In the genomic region with DNA sequence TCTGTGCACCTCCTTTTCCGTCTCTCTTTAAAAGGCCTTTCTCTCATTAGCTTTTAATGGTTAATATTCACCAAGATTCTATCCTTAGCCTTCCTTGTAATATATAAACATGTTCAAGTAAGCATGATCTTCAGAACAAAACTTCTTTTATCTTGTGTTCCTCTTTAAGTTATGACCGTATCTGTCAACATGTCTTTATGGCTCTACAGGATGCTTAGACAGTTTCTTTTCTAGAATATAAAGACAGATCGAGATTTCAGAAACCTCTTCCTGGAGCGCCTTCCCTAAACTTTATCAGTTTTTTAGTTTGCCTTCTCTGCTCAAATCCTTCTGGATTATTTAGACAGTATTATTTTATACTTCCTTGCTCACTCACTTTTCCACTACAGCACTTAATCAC, we compare ENCODE assay signal across 21 cellular contexts. TPM values are rescaled to one million over a fixed set of nuclear protein-coding genes. Genes with fewer than 3 reads are reported as not detected.
A peak's percentile ranks its signal among the peaks of the same experiment; 100 is the strongest.
DNase-seq lines count a peak whose midpoint lies in the region; ATAC-seq, FAIRE-seq and TF ChIP-seq lines count a peak whose summit lies in the region.
"Had no signal": no experiment of that assay in that cellular context is flagged by ENCODE, and none has a peak within 500 bp of the region (broad histone marks: within the 10 kb centered on the region; RNA-seq: fewer than 3 reads in every experiment).

No MANE protein-coding gene starts in this region.

- no peaks in the 10 kb centered on the region for H3K27me3 Mint-ChIP-seq in CD8-positive, alpha-beta T cell (ENCODE audit: low read depth)

- no peak for ATAC-seq in CD8-positive, alpha-beta T cell
- ATAC-seq in GM18861 (IDR thresholded peaks at IDR 0.05; ENCODE audit: unreplicated experiment) = peak; percentile 29
- no peak for ATAC-seq in omental fat pad (ENCODE audit: low FRiP score)
- ATAC-seq: body of pancreas, gastrocnemius medialis, left lobe of liver had no signal

- H3K79me2 ChIP-seq in OCI-LY3 (ENCODE audit: low read length) (peaks cover 84% of the 10 kb centered on the region), endothelial cell of umbilical vein (ENCODE audit: control insufficient read depth, insufficient read depth, low read length) (peaks cover 83% of the 10 kb centered on the region)

- BruUV-seq in endothelial cell of umbilical vein (replicated peaks; lab: Mats Ljungman, UMichigan) = no TSS peak

- dilution Hi-C loops in endothelial cell of umbilical vein (cut with MboI; ENCODE audit: extremely low pct_ligation_motif_present, low sequenced_read_pairs) = no loop called here

- POLR2A ChIA-PET in CD8-positive, alpha-beta T cell (lab: Charles Lee) = no interaction called here
- POLR2A ChIA-PET in endothelial cell of umbilical vein (lab: Charles Lee) = no interaction called here

- no peak overlapping the region for H3K4me3 Mint-ChIP-seq in CD8-positive, alpha-beta T cell

- peak overlapping the region; percentile 91 for H3K4me2 ChIP-seq in OCI-LY3 (ENCODE audit: low read length)
- no peak overlapping the region for H3K4me2 ChIP-seq in endothelial cell of umbilical vein (ENCODE audit: insufficient read depth, low read length)

- H3K27me3 ChIP-seq in CD8-positive, alpha-beta T cell (ENCODE audit: insufficient read depth, low read length) = no peaks in the 10 kb centered on the region
- no peaks in the 10 kb centered on the region for H3K27me3 ChIP-seq in OCI-LY3 (ENCODE audit: low read depth, low read length)
- H3K27me3 ChIP-seq in endothelial cell of umbilical vein (ENCODE audit: control insufficient read depth in 2 of 2, insufficient read depth in 2 of 2, low read length in 2 of 2) = no peaks in the 10 kb centered on the region
- H3K27me3 ChIP-seq: body of pancreas, gastrocnemius medialis had no signal

- H2AFZ ChIP-seq in OCI-LY3 (ENCODE audit: low read depth, low read length) = no peak overlapping the region
- H2AFZ ChIP-seq in endothelial cell of umbilical vein (ENCODE audit: low read depth, low read length) = no peak overlapping the region

- H3K9ac ChIP-seq in OCI-LY3 (ENCODE audit: low read length) (peak overlapping the region; percentile 52), endothelial cell of umbilical vein (replicated peaks; ENCODE audit: extremely low read depth, insufficient read depth, low read length) (peak overlapping the region; percentile 1)

- H3K4me1 ChIP-seq in CD8-positive, alpha-beta T cell (ENCODE audit: insufficient read depth, low read length) = peaks cover 15% of the 10 kb centered on the region
- peaks cover 52% of the 10 kb centered on the region for H3K4me1 ChIP-seq in OCI-LY3 (ENCODE audit: low read length)
- peaks cover 6% of the 10 kb centered on the region for H3K4me1 ChIP-seq in endothelial cell of umbilical vein (ENCODE audit: control insufficient read depth, extremely low read depth, insufficient read depth, low read length)

- DNase-seq in CD8-positive, alpha-beta T cell = no peak
- DNase-seq in endothelial cell of umbilical vein (ENCODE audit: low read depth, low spot score) (no peak), NCI-H524 treated with DMSO at 0.1 percent for 48 hours (lab: John Stamatoyannopoulos, UW) (no peak), omental fat pad (ENCODE audit: low spot score) (no peak), GDM1 (lab: John Stamatoyannopoulos, UW) (no peak), T-helper 9 cell (no peak)
- DNase-seq: activated naive CD4-positive, alpha-beta T cell treated with Interleukin-2 at 50 U/mL for 16 hours; body of pancreas; gastrocnemius medialis; HCEC 1CT; NCI-H146; NCI-H446; NK-92 treated with Interleukin-12 subunit alpha and Interleukin-12 subunit beta, amount 100 ng/mL, for 24 hours; stimulated activated CD4-positive, alpha-beta T cell treated with anti-CD3 and anti-CD28 coated beads, Interleukin-4, amount 100 ng/mL, for 24 hours; stimulated activated CD8-positive, alpha-beta memory T cell treated with anti-CD3 and anti-CD28 coated beads, Interleukin-4, amount 100 ng/mL, for 48 hours; WERI-Rb-1 had no signal

- H3K9me3 Mint-ChIP-seq in CD8-positive, alpha-beta T cell = peaks cover 2% of the 10 kb centered on the region

- no peak overlapping the region for H3K4me3 ChIP-seq in CD8-positive, alpha-beta T cell (ENCODE audit: low read depth, low read length)
- H3K4me3 ChIP-seq in OCI-LY3 (ENCODE audit: low read length) (peak overlapping the region; percentile 71), endothelial cell of umbilical vein (replicated peaks in 1 of 3; ENCODE audit: insufficient read depth in 1 of 3, low read depth in 1 of 3, low read length in 3 of 3) (no peak overlapping the region)
- H3K4me3 ChIP-seq: body of pancreas, gastrocnemius medialis, thoracic aorta had no signal

- CTCF ChIA-PET in CD8-positive, alpha-beta T cell (lab: Charles Lee) = no interaction called here
- CTCF ChIA-PET in endothelial cell of umbilical vein (lab: Charles Lee) = interaction anchor here (0.9 to 1.2 kb wide), 2 partner anchors 13 to 19 kb away, joined by 3 read pairs; no protein-coding TSS in a partner anchor

- H3K4me1 Mint-ChIP-seq in CD8-positive, alpha-beta T cell (ENCODE audit: low read depth) = peaks cover 73% of the 10 kb centered on the region

- peaks cover 18% of the 10 kb centered on the region for H3K36me3 Mint-ChIP-seq in CD8-positive, alpha-beta T cell

- TF ChIP-seq POLR2A in endothelial cell of umbilical vein (IDR thresholded peaks at IDR 0.05; ENCODE audit: low read depth, low read length) = no peak

- intact Hi-C loops in CD8-positive, alpha-beta T cell (cut with DNase I, micrococcal nuclease) = loop anchor here in 1 of 2 experiments (2.0 kb wide), 1 partner anchor 38 kb away; the partner anchor contains the start of gene GLRX2
- intact Hi-C loops in endothelial cell of umbilical vein (cut with micrococcal nuclease) = no loop called here

- H4K20me1 ChIP-seq in OCI-LY3 (ENCODE audit: insufficient read depth, low read length) (peaks cover 9% of the 10 kb centered on the region; the same call in 1 of the 2 replicates), endothelial cell of umbilical vein (replicated peaks; ENCODE audit: control insufficient read depth, extremely low read depth, insufficient read depth, low read length) (peaks cover 4% of the 10 kb centered on the region)

- H3K9me1 ChIP-seq in endothelial cell of umbilical vein (replicated peaks; ENCODE audit: control insufficient read depth, extremely low read depth, insufficient read depth, low read length) = no peaks in the 10 kb centered on the region

- TF ChIP-seq CTCF in CD8-positive, alpha-beta T cell (IDR thresholded peaks at IDR 0.05) = no peak
- TF ChIP-seq CTCF in OCI-LY3 (IDR thresholded peaks at IDR 0.05; ENCODE audit: low read depth, low read length) (no peak), endothelial cell of umbilical vein (IDR thresholded peaks at IDR 0.05; ENCODE audit: extremely low read depth in 1 of 2, insufficient read depth in 1 of 2, low read depth in 1 of 2, low read length in 2 of 2) (no peak), omental fat pad (IDR thresholded peaks at IDR 0.05) (no peak)

- H3K27ac Mint-ChIP-seq in CD8-positive, alpha-beta T cell = peak overlapping the region; percentile 52

- H3K36me3 ChIP-seq in CD8-positive, alpha-beta T cell (ENCODE audit: insufficient read depth, low read length) = no peaks in the 10 kb centered on the region
- peaks cover 10% of the 10 kb centered on the region for H3K36me3 ChIP-seq in OCI-LY3 (replicated peaks; ENCODE audit: low read depth, low read length)
- H3K36me3 ChIP-seq in endothelial cell of umbilical vein (ENCODE audit: control insufficient read depth in 2 of 2, extremely low read depth in 1 of 2, insufficient read depth in 2 of 2, low read length in 2 of 2) = peaks cover 0 to 7% of the 10 kb centered on the region in 2 experiments
- H3K36me3 ChIP-seq: thoracic aorta had no signal

- no peaks in the 10 kb centered on the region for H3K9me3 ChIP-seq in CD8-positive, alpha-beta T cell (ENCODE audit: low read length)
- H3K9me3 ChIP-seq in OCI-LY3 (ENCODE audit: insufficient read depth, low read length) = no peaks in the 10 kb centered on the region
- no peaks in the 10 kb centered on the region for H3K9me3 ChIP-seq in endothelial cell of umbilical vein (replicated peaks; ENCODE audit: control insufficient read depth, insufficient read depth, low read length)
- H3K9me3 ChIP-seq: body of pancreas, gastrocnemius medialis, thoracic aorta had no signal

- FAIRE-seq in endothelial cell of umbilical vein (lab: Jason Lieb, UNC) = no peak
- FAIRE-seq: D721Med had no signal

- no peak overlapping the region for H3K27ac ChIP-seq in CD8-positive, alpha-beta T cell (ENCODE audit: low read depth, low read length)
- H3K27ac ChIP-seq in OCI-LY3 (ENCODE audit: low read length) (peak overlapping the region; percentile 6), endothelial cell of umbilical vein (ENCODE audit: insufficient read depth, low read depth, low read length) (no peak overlapping the region)
- H3K27ac ChIP-seq: body of pancreas, gastrocnemius medialis, thoracic aorta, WERI-Rb-1 had no signal

RNA-seq across cellular contexts. Expression of gene RO60, which starts 7.2 kb away (rescaled TPM):
- 10 to 100 TPM; 51.6 to 52.8 TPM for total RNA-seq in CD8-positive, alpha-beta T cell
- total RNA-seq in endothelial cell of umbilical vein = 60.3 and 61.8 TPM in 2 replicates
- polyA plus RNA-seq in endothelial cell of umbilical vein = 10.9 and 11.1 TPM in 2 replicates
- polyA plus RNA-seq in endothelial cell of umbilical vein (2011; cell fraction: cytosol; rRNA removed) = 10.0 and 12.5 TPM in 2 replicates
- 16.6 and 18.5 TPM in 2 replicates for polyA plus RNA-seq in endothelial cell of umbilical vein (2011; cell fraction: nucleus; rRNA removed)
- 18.1 and 28.2 TPM in 2 replicates for polyA plus RNA-seq in endothelial cell of umbilical vein (2012)
- polyA minus RNA-seq in endothelial cell of umbilical vein = 60.6 and 73.4 TPM in 2 replicates
- polyA minus RNA-seq in endothelial cell of umbilical vein (2011; cell fraction: cytosol; rRNA and poly(A)+ RNA removed) = 87.3 TPM
- 46.7 and 58.2 TPM in 2 replicates for polyA minus RNA-seq in endothelial cell of umbilical vein (2011; cell fraction: nucleus; rRNA and poly(A)+ RNA removed)
- total RNA-seq in omental fat pad = 100 to 1,000 TPM in 1 of 4 donors, 10 to 100 TPM in 3; 64.5 to 119 (median 67.9) TPM

RNA-seq across cellular contexts. Expression of gene UCHL5, which starts 7.4 kb away (rescaled TPM):
- 10 to 100 TPM; 11.7 to 13.1 TPM for total RNA-seq in CD8-positive, alpha-beta T cell
- total RNA-seq in endothelial cell of umbilical vein = 45.6 and 50.8 TPM in 2 replicates
- polyA plus RNA-seq in endothelial cell of umbilical vein = 6.7 and 9.8 TPM in 2 replicates
- 15.0 and 18.0 TPM in 2 replicates for polyA plus RNA-seq in endothelial cell of umbilical vein (2011; cell fraction: cytosol; rRNA removed)
- 18.1 and 20.2 TPM in 2 replicates for polyA plus RNA-seq in endothelial cell of umbilical vein (2011; cell fraction: nucleus; rRNA removed)
- polyA plus RNA-seq in endothelial cell of umbilical vein (2012) = 28.5 and 45.7 TPM in 2 replicates
- 14.6 and 15.0 TPM in 2 replicates for polyA minus RNA-seq in endothelial cell of umbilical vein
- polyA minus RNA-seq in endothelial cell of umbilical vein (2011; cell fraction: cytosol; rRNA and poly(A)+ RNA removed) = 28.5 TPM
- polyA minus RNA-seq in endothelial cell of umbilical vein (2011; cell fraction: nucleus; rRNA and poly(A)+ RNA removed) = 29.5 and 31.8 TPM in 2 replicates
- 10 to 100 TPM; 19.4 to 59.6 (median 26.3) TPM for total RNA-seq in omental fat pad

RNA-seq across cellular contexts. Expression of gene GLRX2, which starts 38.6 kb away (rescaled TPM):
- 1 to 10 TPM; 3.4 to 4.2 TPM for total RNA-seq in CD8-positive, alpha-beta T cell
- 21.5 and 22.2 TPM in 2 replicates for total RNA-seq in endothelial cell of umbilical vein
- 8.1 and 13.1 TPM in 2 replicates for polyA plus RNA-seq in endothelial cell of umbilical vein
- 11.9 and 15.3 TPM in 2 replicates for polyA plus RNA-seq in endothelial cell of umbilical vein (2011; cell fraction: cytosol; rRNA removed)
- 3.5 and 6.7 TPM in 2 replicates for polyA plus RNA-seq in endothelial cell of umbilical vein (2011; cell fraction: nucleus; rRNA removed)
- polyA plus RNA-seq in endothelial cell of umbilical vein (2012) = 13.4 and 34.0 TPM in 2 replicates
- polyA minus RNA-seq in endothelial cell of umbilical vein = 1.6 and 2.3 TPM in 2 replicates
- polyA minus RNA-seq in endothelial cell of umbilical vein (2011; cell fraction: cytosol; rRNA and poly(A)+ RNA removed) = 4.8 TPM
- 2.8 and 3.7 TPM in 2 replicates for polyA minus RNA-seq in endothelial cell of umbilical vein (2011; cell fraction: nucleus; rRNA and poly(A)+ RNA removed)
- 10 to 100 TPM in 1 of 4 donors, 1 to 10 TPM in 3; 6.1 to 12.6 (median 8.7) TPM for total RNA-seq in omental fat pad

RNA-seq across cellular contexts. Expression of gene CDC73, which starts 55.2 kb away (rescaled TPM):
- total RNA-seq in CD8-positive, alpha-beta T cell = 10 to 100 TPM; 73.9 to 78.8 TPM
- total RNA-seq in endothelial cell of umbilical vein (55.3 and 55.8 TPM in 2 replicates), omental fat pad (10 to 100 TPM; 34.0 to 50.2 (median 39.7) TPM)
- 5.7 and 9.9 TPM in 2 replicates for polyA plus RNA-seq in endothelial cell of umbilical vein
- 22.1 and 22.7 TPM in 2 replicates for polyA plus RNA-seq in endothelial cell of umbilical vein (2011; cell fraction: cytosol; rRNA removed)
- 22.8 and 28.4 TPM in 2 replicates for polyA plus RNA-seq in endothelial cell of umbilical vein (2011; cell fraction: nucleus; rRNA removed)
- polyA plus RNA-seq in endothelial cell of umbilical vein (2012) = 28.0 and 43.3 TPM in 2 replicates
- polyA minus RNA-seq in endothelial cell of umbilical vein = 26.2 and 29.8 TPM in 2 replicates
- polyA minus RNA-seq in endothelial cell of umbilical vein (2011; cell fraction: cytosol; rRNA and poly(A)+ RNA removed) = 32.0 TPM
- 65.3 and 76.2 TPM in 2 replicates for polyA minus RNA-seq in endothelial cell of umbilical vein (2011; cell fraction: nucleus; rRNA and poly(A)+ RNA removed)
